ENCODE assay signal across 28 cellular contexts in the genomic region with DNA sequence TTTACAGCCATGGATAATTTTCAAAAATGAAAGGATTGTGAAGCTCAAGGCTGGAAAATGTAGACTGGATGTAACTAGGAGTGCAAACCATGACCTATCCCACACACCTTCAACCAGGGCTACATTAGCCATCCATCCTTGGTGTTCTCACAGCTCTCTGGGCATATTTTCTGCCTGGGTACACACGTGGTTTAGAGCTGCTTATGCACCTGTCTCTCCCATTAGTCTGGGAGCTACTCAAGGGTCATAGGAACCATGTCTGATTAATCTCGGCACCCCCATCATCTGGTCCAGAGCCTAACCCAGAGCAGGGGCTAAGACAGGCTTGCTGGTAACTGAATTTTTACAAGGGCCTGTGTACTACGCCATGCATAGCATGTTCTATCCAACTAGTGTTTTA. TPM values are rescaled to one million over a fixed set of nuclear protein-coding genes. Genes with fewer than 3 reads are reported as not detected.
DNase-seq lines count a peak whose midpoint lies in the region; ATAC-seq, FAIRE-seq and TF ChIP-seq lines count a peak whose summit lies in the region.
"Had no signal": no experiment of that assay in that cellular context is flagged by ENCODE, and none has a peak within 500 bp of the region (broad histone marks: within the 10 kb centered on the region; RNA-seq: fewer than 3 reads in every experiment).

No MANE protein-coding gene starts in this region.

- H3K27me3 ChIP-seq in breast epithelium (no peaks in the 10 kb centered on the region), muscle layer of colon (ENCODE audit: control insufficient read depth in 1 of 2, insufficient read depth in 2 of 2, low read length in 2 of 2) (no peaks in the 10 kb centered on the region), A673 (replicated peaks; ENCODE audit: insufficient read depth, low read depth, low read length, poor library complexity) (no peaks in the 10 kb centered on the region)
- H3K27me3 ChIP-seq: BLaER1 treated with 17β-estradiol and CSF1 and Interleukin-3, amounts not matched to agents 10 nM and 100 nM; left lung; right lobe of liver; tibial nerve had no signal

- H3K4me1 ChIP-seq in breast epithelium, result no peaks in the 10 kb centered on the region
- peaks cover 46% of the 10 kb centered on the region for H3K4me1 ChIP-seq in muscle layer of colon (ENCODE audit: insufficient read depth, low read length)
- H3K4me1 ChIP-seq in A673 (ENCODE audit: insufficient read depth, low read length, poor library complexity, severe bottlenecking), result peaks cover 10% of the 10 kb centered on the region

- BruUV-seq in A673 (replicated peaks; lab: Mats Ljungman, UMichigan), result no TSS peak

- H3K36me3 ChIP-seq in breast epithelium, result no peaks in the 10 kb centered on the region
- no peaks in the 10 kb centered on the region for H3K36me3 ChIP-seq in muscle layer of colon (ENCODE audit: insufficient read depth, low read length)
- H3K36me3 ChIP-seq in A673 (ENCODE audit: insufficient read depth, low read length, poor library complexity, severe bottlenecking), result no peaks in the 10 kb centered on the region
- H3K36me3 ChIP-seq: right lobe of liver had no signal

- no peak for ATAC-seq in GM19395 (IDR thresholded peaks at IDR 0.05; ENCODE audit: unreplicated experiment)
- ATAC-seq: activated CD4-positive, CD25-positive, alpha-beta regulatory T cell treated with anti-CD3 and anti-CD28 coated beads, Interleukin-2, amount 50 U/mL, for 24 hours; activated T-cell treated with anti-CD3 and anti-CD28 coated beads, Interleukin-2, amount 50 U/mL, for 72 hours; GM12878; left lung; stimulated activated naive CD8-positive, alpha-beta T cell treated with anti-CD3 and anti-CD28 coated beads, Interleukin-15, Interleukin-2, amounts not matched to agents 100 U/mL and 50 U/mL, for 24 hours had no signal

- POLR2A ChIA-PET in A673 (lab: Charles Lee; ENCODE audit: low non-redundant PET), result no interaction called here

- H3K9me3 ChIP-seq in breast epithelium (no peaks in the 10 kb centered on the region), muscle layer of colon (ENCODE audit: low read length) (no peaks in the 10 kb centered on the region), A673 (ENCODE audit: low read depth, low read length, poor library complexity, severe bottlenecking) (no peaks in the 10 kb centered on the region)
- H3K9me3 ChIP-seq: BLaER1 treated with 17β-estradiol and CSF1 and Interleukin-3, amounts not matched to agents 10 nM and 100 nM; left lung; right lobe of liver; SK-N-SH; tibial nerve had no signal

- TF ChIP-seq CTCF in breast epithelium (IDR thresholded peaks at IDR 0.05), result no peak
- TF ChIP-seq CTCF in A673 (conservative IDR thresholded peaks at IDR 0.05; ENCODE audit: low read depth, low read length), result no peak

- intact Hi-C loops in breast epithelium (cut with DNase I; ENCODE audit: low total_unique reads) (no loop called here), A673 (cut with micrococcal nuclease; ENCODE audit: unreplicated experiment) (no loop called here)

- no peak overlapping the region for H3K4me3 ChIP-seq in breast epithelium
- H3K4me3 ChIP-seq in muscle layer of colon (ENCODE audit: low read depth in 1 of 2, low read length in 2 of 2), result no peak overlapping the region
- H3K4me3 ChIP-seq in A673 (ENCODE audit: low read depth, low read length, poor library complexity, severe bottlenecking), result no peak overlapping the region
- H3K4me3 ChIP-seq: BLaER1 treated with 17β-estradiol and CSF1 and Interleukin-3, amounts not matched to agents 10 nM and 100 nM; GM12878; left lung; right lobe of liver; tibial nerve had no signal

- peak overlapping the region; percentile 65 to 76 for H3K27ac ChIP-seq in breast epithelium
- peak overlapping the region; percentile 82 for H3K27ac ChIP-seq in muscle layer of colon (ENCODE audit: low read depth, low read length)
- H3K27ac ChIP-seq in A673 (ENCODE audit: low read depth, low read length, poor library complexity, severe bottlenecking), result no peak overlapping the region
- H3K27ac ChIP-seq: BLaER1 treated with 17β-estradiol and CSF1 and Interleukin-3, amounts not matched to agents 10 nM and 100 nM had no signal

- H3K9ac ChIP-seq in muscle layer of colon (ENCODE audit: low read length), result no peak overlapping the region
- H3K9ac ChIP-seq: BLaER1 treated with 17β-estradiol and CSF1 and Interleukin-3, amounts not matched to agents 10 nM and 100 nM had no signal

- DNase-seq in NCI-H2171 treated with DMSO at 0.1 percent for 48 hours (lab: John Stamatoyannopoulos, UW) (peak; percentile 60), NCI-H2171 (lab: John Stamatoyannopoulos, UW) (no peak), breast epithelium (ENCODE audit: low spot score in 2 of 2) (no peak), urothelium cell line (ENCODE audit: low spot score) (no peak), A673 (ENCODE audit: low spot score) (no peak)
- DNase-seq in stimulated activated CD8-positive, alpha-beta memory T cell treated with anti-CD3 and anti-CD28 coated beads, Interleukin-4, amount 100 ng/mL, for 48 hours, result no peak
- DNase-seq: 8988T; activated naive CD8-positive, alpha-beta T cell treated with anti-CD3 and anti-CD28 coated beads, Interleukin-2, amount 10 ng/mL, durations not matched to agents 7 days and 5 days; activated T-cell treated with anti-CD3 and anti-CD28 coated beads, Interleukin-2, amount 50 U/mL, for 72 hours; foreskin melanocyte; GF-D8; left lung; NCI-H2107; NCI-H774; right lobe of liver; SK-N-SH; stimulated activated naive CD8-positive, alpha-beta T cell treated with anti-CD3 and anti-CD28 coated beads, Interleukin-15, Interleukin-2, amounts not matched to agents 100 U/mL and 50 U/mL, for 24 hours; T1000 had no signal

- CTCF ChIA-PET in A673 (lab: Charles Lee), result no interaction called here

- FAIRE-seq in urothelium cell line (lab: Jason Lieb, UNC), result peak; percentile 17
- FAIRE-seq: D721Med, GM12878, H1, RCC 7860 had no signal

- TF ChIP-seq POLR2A in breast epithelium (IDR thresholded peaks at IDR 0.05), result no peak

RNA-seq across cellular contexts. Expression of gene FAM83C, which starts 25.2 kb away (rescaled TPM):
- total RNA-seq in breast epithelium, result under 1 TPM in 1 of 3 donors, not detected in 2; 0.15 TPM
- total RNA-seq in A673 (2021), result not detected in 2 replicates
- total RNA-seq: activated CD8-positive, alpha-beta memory T cell treated with anti-CD3 and anti-CD28 coated beads for 36 hours; activated naive CD8-positive, alpha-beta T cell treated with anti-CD3 and anti-CD28 coated beads, Interleukin-2, amount 10 ng/mL, durations not matched to agents 7 days and 5 days; activated T-cell treated with anti-CD3 and anti-CD28 coated beads, Interleukin-2, amount 50 U/mL, for 72 hours; GM12878; H1; left lung; right lobe of liver; tibial nerve had no signal

RNA-seq across cellular contexts. Expression of gene EIF6, which starts 32.8 kb away (rescaled TPM):
- total RNA-seq in breast epithelium, result 10 to 100 TPM; 81.9 to 98.6 (median 88.0) TPM
- total RNA-seq in A673 (2021), result 172 and 180 TPM in 2 replicates

RNA-seq across cellular contexts. Expression of gene MMP24OS, which starts 39.5 kb away (rescaled TPM):
- total RNA-seq in breast epithelium (10 to 100 TPM; 17.4 to 34.1 (median 32.9) TPM), A673 (2021) (26.2 and 34.0 TPM in 2 replicates)
